Comparison of ENCODE assay signal across 29 cellular contexts in the genomic region with DNA sequence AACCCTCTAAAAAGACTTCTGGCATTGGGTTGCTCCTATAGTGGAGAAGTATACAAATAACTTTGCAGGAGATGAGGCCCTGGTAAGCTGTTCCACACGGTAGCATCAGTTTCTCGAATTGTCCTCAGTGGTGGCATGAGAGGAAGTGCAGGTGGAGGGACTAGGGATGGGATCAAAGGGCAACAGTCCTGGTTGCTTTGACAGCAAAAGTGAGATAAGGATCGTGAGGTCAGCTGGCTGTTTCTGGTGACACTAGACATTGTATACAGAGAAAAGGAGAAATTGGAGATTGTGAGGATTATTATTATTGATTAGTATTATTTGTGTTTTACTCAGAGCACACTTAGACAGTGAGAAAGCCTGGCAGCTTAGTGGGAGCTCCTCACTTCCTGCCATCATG.
"Had no signal": no experiment of that assay in that cellular context is flagged by ENCODE, and none has a peak within 500 bp of the region (broad histone marks: within the 10 kb centered on the region; RNA-seq: fewer than 3 reads in every experiment).

No MANE protein-coding gene starts in this region.

- H3K36me3 ChIP-seq: neural progenitor cell, ovary, spleen, suprapubic skin, tibial artery, transverse colon, upper lobe of right lung, vagina had no signal

- FAIRE-seq: urothelium cell line had no signal

- H3K4me1 ChIP-seq: parathyroid adenoma, psoas muscle, spleen, suprapubic skin, testis, tibial artery, transverse colon, upper lobe of right lung, vagina had no signal

- ATAC-seq: natural killer cell; psoas muscle; right cardiac atrium; sciatic nerve; stimulated activated memory B cell treated with anti-CD40 and anti-IgM and Interleukin-4, amounts not matched to agents 10 μg/mL and 1 μg/mL and 100 μg/mL, for 72 hours; stimulated activated naive CD8-positive, alpha-beta T cell treated with anti-CD3 and anti-CD28 coated beads, Interleukin-15, amount 100 ng/mL, for 72 hours; stimulated activated naive CD8-positive, alpha-beta T cell treated with anti-CD3 and anti-CD28 coated beads, Interleukin-15, Interleukin-2, amounts not matched to agents 100 U/mL and 50 U/mL, for 24 hours; upper lobe of right lung had no signal

- H3K4me2 ChIP-seq: neural progenitor cell, smooth muscle cell had no signal

- H3K4me3 ChIP-seq: neural progenitor cell, ovary, psoas muscle, skin epidermis, smooth muscle cell, spleen, suprapubic skin, testis, tibial artery, transverse colon, upper lobe of right lung, vagina had no signal

- H3K27me3 ChIP-seq: neural progenitor cell, ovary, spleen, suprapubic skin, testis, tibial artery, transverse colon, upper lobe of right lung, vagina had no signal

- H3K27ac ChIP-seq: neural progenitor cell, ovary, parathyroid adenoma, psoas muscle, skin epidermis, spleen, suprapubic skin, testis, tibial artery, transverse colon, upper lobe of right lung, vagina had no signal

- H3K79me2 ChIP-seq: parathyroid adenoma had no signal

- H3K9ac ChIP-seq: neural progenitor cell, parathyroid adenoma had no signal

- DNase-seq: natural killer cell; occipital lobe; ovary; posterior cingulate gyrus; psoas muscle; right cardiac atrium; spleen; stimulated activated CD4-positive, alpha-beta T cell treated with anti-CD3 and anti-CD28 coated beads, Interleukin-12 subunit alpha, Interleukin-12 subunit beta, amount 100 ng/mL, for 4 hours; stimulated activated CD4-positive, alpha-beta T cell treated with anti-CD3 and anti-CD28 coated beads, Interleukin-1b, Interleukin-23, amount 100 ng/mL, for 48 hours; stimulated activated CD4-positive, alpha-beta T cell treated with anti-CD3 and anti-CD28 coated beads, Interleukin-4, amount 100 ng/mL, for 1 hour; stimulated activated CD4-positive, alpha-beta T cell treated with anti-CD3 and anti-CD28 coated beads, Interleukin-4, amount 100 ng/mL, for 4 hours; stimulated activated CD8-positive, alpha-beta memory T cell treated with anti-CD3 and anti-CD28 coated beads, Interleukin-4, amount 100 ng/mL, for 48 hours; stimulated activated naive CD4-positive, alpha-beta T cell; stimulated activated naive CD8-positive, alpha-beta T cell treated with anti-CD3 and anti-CD28 coated beads, Interleukin-15, amount 100 ng/mL, for 72 hours; stimulated activated naive CD8-positive, alpha-beta T cell treated with anti-CD3 and anti-CD28 coated beads, Interleukin-15, Interleukin-2, amounts not matched to agents 100 U/mL and 50 U/mL, for 24 hours; substantia nigra; testis; tibial artery; transverse colon; upper lobe of right lung had no signal

- H3K9me3 ChIP-seq: ovary, suprapubic skin, testis, tibial artery, transverse colon, upper lobe of right lung, vagina had no signal

- H2AFZ ChIP-seq: neural progenitor cell, parathyroid adenoma had no signal
